ENCODE assay signal across 8 cellular contexts in the genomic region with DNA sequence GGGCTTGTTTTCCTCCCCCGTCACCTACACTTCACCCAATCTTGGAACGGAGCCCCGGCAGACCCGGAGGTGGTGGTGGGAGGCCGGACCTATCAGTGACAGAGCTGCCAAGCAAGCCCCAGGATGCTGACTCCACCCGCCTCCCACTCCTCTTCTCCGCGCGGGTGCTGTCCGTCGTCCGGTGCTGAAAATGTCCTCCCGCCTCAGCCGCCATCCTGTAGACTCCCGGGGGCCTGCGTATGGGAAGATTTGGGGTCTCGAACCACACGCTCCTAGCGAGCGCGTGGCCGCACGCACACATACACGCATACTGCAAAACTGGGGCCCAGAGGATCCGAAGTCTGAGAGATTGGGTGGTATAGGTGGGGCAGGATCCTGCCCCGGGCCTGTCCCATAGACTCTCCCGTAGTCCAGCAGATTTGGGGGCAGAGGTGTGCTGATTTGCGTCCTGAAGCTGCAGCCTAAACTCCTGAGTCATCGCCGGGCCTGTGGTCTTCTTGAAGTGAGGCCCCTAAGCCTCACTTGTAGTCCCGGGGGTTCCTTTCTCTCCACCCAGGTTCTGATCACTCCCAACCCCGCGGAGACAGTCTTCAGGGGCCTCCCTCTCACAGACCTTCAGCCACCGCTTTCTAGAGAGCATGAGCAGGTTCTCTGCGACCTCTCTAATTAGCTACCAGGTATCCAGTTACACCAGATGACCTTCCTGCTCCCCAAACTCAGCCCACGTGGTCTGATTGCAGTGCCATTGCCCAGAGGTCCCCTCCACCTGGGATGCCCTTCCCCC.
DNase-seq lines count a peak whose midpoint lies in the region; ATAC-seq and TF ChIP-seq lines count a peak whose summit lies in the region.

No MANE protein-coding gene starts in this region.

- DNase-seq in ACHN (peak; percentile 75), SKM-1 (lab: John Stamatoyannopoulos, UW; ENCODE audit: unreplicated experiment) (peak; percentile 46), astrocyte of the cerebellum (ENCODE audit: low read depth) (peak; percentile 59), NAMALWA (ENCODE audit: low spot score) (no peak)
- DNase-seq in stimulated activated CD4-positive, alpha-beta T cell treated with anti-CD3 and anti-CD28 coated beads, Interleukin-12 subunit alpha, Interleukin-12 subunit beta, amount 100 ng/mL, for 48 hours (ENCODE audit: low read depth in 2 of 3, low spot score in 1 of 3): peak; percentile 76 to 78 (median 76)

- H3K27ac ChIP-seq in iPS-20b (ENCODE audit: low read length): peak overlapping the region; percentile 36

- peak; percentile 15 for ATAC-seq in GM18870 (IDR thresholded peaks at IDR 0.05; ENCODE audit: unreplicated experiment)
- ATAC-seq in HG03139 (IDR thresholded peaks at IDR 0.05; ENCODE audit: unreplicated experiment): peak; percentile 22

- H3K36me3 ChIP-seq in iPS-20b (ENCODE audit: insufficient read depth, low read depth, low read length): no peaks in the 10 kb centered on the region

- H3K9ac ChIP-seq in iPS-20b (ENCODE audit: low read depth, low read length): peak overlapping the region; percentile 63; the same call in 1 of the 2 replicates

- H3K4me1 ChIP-seq in iPS-20b (ENCODE audit: insufficient read depth, low read length): peaks cover 4% of the 10 kb centered on the region; the same call in 1 of the 2 replicates

- H3K27me3 ChIP-seq in iPS-20b (ENCODE audit: insufficient read depth, low read length): peaks cover 45% of the 10 kb centered on the region

- peak overlapping the region; percentile 86 for H3K4me3 ChIP-seq in astrocyte of the cerebellum (ENCODE audit: low read depth, low read length)
- H3K4me3 ChIP-seq in iPS-20b (ENCODE audit: low read length): peak overlapping the region; percentile 96

- H3K9me3 ChIP-seq in iPS-20b (ENCODE audit: insufficient read depth, low read depth, low read length): no peaks in the 10 kb centered on the region

- in situ Hi-C loops in ACHN (cut with HindIII; ENCODE audit: low pct_ligation_motif_present, low pct_unique_long_range_greater_than_20kb, low sequenced_read_pairs) (no loop called here), astrocyte of the cerebellum (cut with HindIII; ENCODE audit: low sequenced_read_pairs) (no loop called here)

- TF ChIP-seq CTCF in astrocyte of the cerebellum (IDR thresholded peaks at IDR 0.05; ENCODE audit: low read depth, low read length, missing control alignments): no peak
